15 cellular contexts compared by ENCODE assay signal in genomic region chr9:33239922-33240321, GRCh38. TPM values are rescaled to one million over a fixed set of nuclear protein-coding genes. Genes with fewer than 3 reads are reported as not detected.
DNase-seq lines count a peak whose midpoint lies in the region; ATAC-seq, FAIRE-seq and TF ChIP-seq lines count a peak whose summit lies in the region.
"Had no signal": no experiment of that assay in that cellular context is flagged by ENCODE, and none has a peak within 500 bp of the region (broad histone marks: within the 10 kb centered on the region; RNA-seq: fewer than 3 reads in every experiment).

TSS of gene SPINK4 (plus strand) at chr9:33240167. CDS start at chr9:33240209, 42 bp downstream.

- H3K4me3 ChIP-seq in fibroblast of the aortic adventitia (ENCODE audit: low read depth, low read length) (no peak within 1 kb of the TSS), pancreas (no peak within 1 kb of the TSS)
- H3K4me3 ChIP-seq: sigmoid colon had no signal

- FAIRE-seq in pancreas (lab: Jason Lieb, UNC), result no peak

- H3K27me3 ChIP-seq in pancreas, result no peaks in the 10 kb centered on the region
- H3K27me3 ChIP-seq: sigmoid colon had no signal

- TF ChIP-seq CTCF in fibroblast of the aortic adventitia (IDR thresholded peaks at IDR 0.05; ENCODE audit: insufficient read depth, low read length) (no peak), pancreas (IDR thresholded peaks at IDR 0.05) (no peak)

- H3K9me3 ChIP-seq in pancreas, result no peaks in the 10 kb centered on the region
- H3K9me3 ChIP-seq: sigmoid colon had no signal

- no peaks in the 10 kb centered on the region for H3K4me1 Mint-ChIP-seq in stimulated activated memory B cell treated with anti-CD40 and anti-IgM and Interleukin-4, amounts not matched to agents 10 μg/mL and 1 μg/mL and 100 μg/mL, for 72 hours

- no peaks in the 10 kb centered on the region for H3K4me1 ChIP-seq in pancreas
- H3K4me1 ChIP-seq: sigmoid colon had no signal

- H3K9me3 Mint-ChIP-seq in stimulated activated memory B cell treated with anti-CD40 and anti-IgM and Interleukin-4, amounts not matched to agents 10 μg/mL and 1 μg/mL and 100 μg/mL, for 72 hours, result no peaks in the 10 kb centered on the region
- H3K9me3 Mint-ChIP-seq: CD4-positive, alpha-beta T cell had no signal

- ATAC-seq in pancreas (peak in 3 of 4 donors; percentile 43 to 56 (median 46)), GM21528 (IDR thresholded peaks at IDR 0.05; ENCODE audit: low FRiP score, unreplicated experiment) (no peak)
- no peak for ATAC-seq in stimulated activated memory B cell treated with anti-CD40 and anti-IgM and Interleukin-4, amounts not matched to agents 10 μg/mL and 1 μg/mL and 100 μg/mL, for 72 hours

- H3K36me3 ChIP-seq in pancreas, result no peaks in the 10 kb centered on the region
- H3K36me3 ChIP-seq: sigmoid colon had no signal

- WGBS in pancreas, 2 donors, result 31 to 38% methylated on average over 7 of the region's 7 CpGs

- peak; percentile 22 for DNase-seq in ELF-1 (ENCODE audit: low read depth, low spot score)
- DNase-seq in OCI-M1 (lab: John Stamatoyannopoulos, UW), result peak; percentile 85
- peak; percentile 94 for DNase-seq in fibroblast of the aortic adventitia (ENCODE audit: low read depth)
- DNase-seq in pancreas, result no peak
- DNase-seq in NCI-H2196 (lab: John Stamatoyannopoulos, UW; ENCODE audit: unreplicated experiment), result no peak
- no peak for DNase-seq in activated naive CD4-positive, alpha-beta T cell treated with Interleukin-2 at 50 U/mL for 16 hours
- DNase-seq: CD4-positive, alpha-beta T cell; effector CD4-positive, alpha-beta T cell; glutamatergic neuron; MM.1S; NCI-H526; sigmoid colon had no signal

- no peak within 1 kb of the TSS for H3K27ac Mint-ChIP-seq in stimulated activated memory B cell treated with anti-CD40 and anti-IgM and Interleukin-4, amounts not matched to agents 10 μg/mL and 1 μg/mL and 100 μg/mL, for 72 hours
- H3K27ac Mint-ChIP-seq: CD4-positive, alpha-beta T cell had no signal

- peaks cover 12% of the 10 kb centered on the region for H3K27me3 Mint-ChIP-seq in stimulated activated memory B cell treated with anti-CD40 and anti-IgM and Interleukin-4, amounts not matched to agents 10 μg/mL and 1 μg/mL and 100 μg/mL, for 72 hours
- H3K27me3 Mint-ChIP-seq: CD4-positive, alpha-beta T cell had no signal

- H3K4me3 Mint-ChIP-seq in stimulated activated memory B cell treated with anti-CD40 and anti-IgM and Interleukin-4, amounts not matched to agents 10 μg/mL and 1 μg/mL and 100 μg/mL, for 72 hours, result no peak within 1 kb of the TSS
- H3K4me3 Mint-ChIP-seq: CD4-positive, alpha-beta T cell had no signal

- no peaks in the 10 kb centered on the region for H3K36me3 Mint-ChIP-seq in stimulated activated memory B cell treated with anti-CD40 and anti-IgM and Interleukin-4, amounts not matched to agents 10 μg/mL and 1 μg/mL and 100 μg/mL, for 72 hours

- H3K27ac ChIP-seq in pancreas, result no peak within 1 kb of the TSS
- H3K27ac ChIP-seq: sigmoid colon had no signal

- intact Hi-C loops in pancreas (cut with DNase I), result loop anchor here in 1 of 3 donors (10.0 kb wide), 1 partner anchor 55 kb away; no protein-coding TSS in a partner anchor

RNA-seq across cellular contexts. Expression of gene SPINK4, which starts in this region (rescaled TPM):
- total RNA-seq in fibroblast of the aortic adventitia (ENCODE audit: low replicate concordance), result not detected in 2 replicates
- total RNA-seq in pancreas, result 1 to 10 TPM in 1 of 6 donors, not detected in 5; 1.4 TPM
- 1 to 10 TPM; 1.5 to 9.2 TPM for polyA plus RNA-seq in pancreas
- total RNA-seq: CD4-positive, alpha-beta T cell; lung microvascular endothelial cell; sigmoid colon had no signal

Comparison
In these comparisons a context has a peak if more than half of its experiments do, and no peak if none do; other contexts are left out.
1. Peak in DNase-seq in fibroblast of the aortic adventitia; RNA of the gene not detected or under 1 TPM.
2. DNase-seq: peak in ELF-1 (single experiment) and OCI-M1 (single experiment); none in pancreas (0 of 6), NCI-H2196 (single experiment) and activated naive CD4-positive, alpha-beta T cell treated with Interleukin-2 at 50 U/mL for 16 hours (single experiment).
3. ATAC-seq: peak in pancreas (3 of 4); none in stimulated activated memory B cell treated with anti-CD40 and anti-IgM and Interleukin-4, amounts not matched to agents 10 μg/mL and 1 μg/mL and 100 μg/mL, for 72 hours (single experiment) and GM21528 (single experiment).